Comparison of ENCODE assay signal across 20 cellular contexts in genomic region chr17:17870292-17870691, GRCh38. TPM values are rescaled to one million over a fixed set of nuclear protein-coding genes. Genes with fewer than 3 reads are reported as not detected.
DNase-seq lines count a peak whose midpoint lies in the region; ATAC-seq and TF ChIP-seq lines count a peak whose summit lies in the region.
"Had no signal": no experiment of that assay in that cellular context is flagged by ENCODE, and none has a peak within 500 bp of the region (broad histone marks: within the 10 kb centered on the region; RNA-seq: fewer than 3 reads in every experiment).

No MANE protein-coding gene starts in this region.

- H2AFZ ChIP-seq in Loucy (ENCODE audit: low read length): no peak overlapping the region

- no peaks in the 10 kb centered on the region for H3F3A ChIP-seq in Loucy (ENCODE audit: low read depth)

- no peak for DNase-seq in A673 (ENCODE audit: low spot score)
- peak; percentile 26 for DNase-seq in GM12865 (ENCODE audit: low read depth)
- DNase-seq in esophagus muscularis mucosa (ENCODE audit: extremely low spot score): no peak
- DNase-seq in dermis blood vessel endothelial cell: no peak
- DNase-seq: activated CD4-positive, alpha-beta T cell treated with anti-CD3 and anti-CD28 coated beads, Interleukin-2, amount 50 U/mL, for 1 hour; body of pancreas; COR-L47; MG63; naive thymus-derived CD8-positive, alpha-beta T cell; NCI-H1694 treated with DMSO at 0.1 percent for 48 hours; NCI-H524 treated with DMSO at 0.1 percent for 48 hours; Peyer's patch; SK-N-SH; spleen; testis had no signal

- H3K27ac ChIP-seq in A673 (ENCODE audit: low read depth, low read length, poor library complexity, severe bottlenecking) (no peak overlapping the region), esophagus muscularis mucosa (replicated peaks in 1 of 4) (peak overlapping the region; percentile 15 to 69 (median 48))
- H3K27ac ChIP-seq: body of pancreas, testis had no signal

- no peak overlapping the region for H3K4me2 ChIP-seq in Loucy (ENCODE audit: low read depth, low read length, poor library complexity, severe bottlenecking)
- H3K4me2 ChIP-seq: SK-N-SH had no signal

- H3K36me3 ChIP-seq in A673 (ENCODE audit: insufficient read depth, low read length, poor library complexity, severe bottlenecking) (no peaks in the 10 kb centered on the region), Loucy (ENCODE audit: insufficient read depth, low read length) (no peaks in the 10 kb centered on the region), esophagus muscularis mucosa (peaks cover 0 to 30% (median 22%) of the 10 kb centered on the region in 4 donors)
- H3K36me3 ChIP-seq: MG63 had no signal

- WGBS in esophagus muscularis mucosa: 71% methylated on average over 5 of the region's 5 CpGs

- H3K27me3 ChIP-seq in A673 (replicated peaks; ENCODE audit: insufficient read depth, low read depth, low read length, poor library complexity) (no peaks in the 10 kb centered on the region), Loucy (ENCODE audit: insufficient read depth, low read length, poor library complexity, severe bottlenecking) (no peaks in the 10 kb centered on the region), esophagus muscularis mucosa (no peaks in the 10 kb centered on the region)
- H3K27me3 ChIP-seq: body of pancreas, MG63, Peyer's patch, spleen, testis had no signal

- no peak overlapping the region for H3K4me3 ChIP-seq in A673 (ENCODE audit: low read depth, low read length, poor library complexity, severe bottlenecking)
- H3K4me3 ChIP-seq in GM12865 (ENCODE audit: low read depth, low read length): no peak overlapping the region
- H3K4me3 ChIP-seq in Loucy (ENCODE audit: low read length, poor library complexity, severe bottlenecking): no peak overlapping the region
- H3K4me3 ChIP-seq in esophagus muscularis mucosa: no peak overlapping the region
- H3K4me3 ChIP-seq: body of pancreas, lung, MG63, Peyer's patch, spleen, testis had no signal

- H3K9me3 ChIP-seq in A673 (ENCODE audit: low read depth, low read length, poor library complexity, severe bottlenecking): no peaks in the 10 kb centered on the region
- H3K9me3 ChIP-seq in Loucy (ENCODE audit: insufficient read depth, low read depth, low read length): no peaks in the 10 kb centered on the region
- no peaks in the 10 kb centered on the region for H3K9me3 ChIP-seq in esophagus muscularis mucosa
- H3K9me3 ChIP-seq: body of pancreas, MG63, Peyer's patch, SK-N-SH, spleen, testis had no signal

- TF ChIP-seq CTCF in A673 (conservative IDR thresholded peaks at IDR 0.05; ENCODE audit: low read depth, low read length) (0 out of 2 replicates have a peak, but pooled peaks have one; percentile 20), GM12865 (IDR thresholded peaks at IDR 0.05; ENCODE audit: insufficient read depth, low read depth, low read length, missing control alignments) (peak; percentile 3), Loucy (conservative IDR thresholded peaks at IDR 0.05; ENCODE audit: low read length) (peak; percentile 27; the same call in 1 of the 2 replicates), esophagus muscularis mucosa (IDR thresholded peaks at IDR 0.05) (no peak)

- no peaks in the 10 kb centered on the region for H4K20me1 ChIP-seq in Loucy (ENCODE audit: insufficient read depth, low read length, poor library complexity, severe bottlenecking)

- H3K79me2 ChIP-seq in Loucy (ENCODE audit: insufficient read depth, low read length): no peaks in the 10 kb centered on the region

- TF ChIP-seq EP300 in esophagus muscularis mucosa (IDR thresholded peaks at IDR 0.05): no peak

- no peak overlapping the region for H3K9ac ChIP-seq in Loucy (ENCODE audit: low read depth, low read length, poor library complexity, severe bottlenecking)
- H3K9ac ChIP-seq: SK-N-SH had no signal

- POLR2A ChIA-PET in A673 (lab: Charles Lee; ENCODE audit: low non-redundant PET): no interaction called here

- BruUV-seq in A673 (replicated peaks; lab: Mats Ljungman, UMichigan): no TSS peak

- CTCF ChIA-PET in A673 (lab: Charles Lee): no interaction called here

- ATAC-seq in GM21737 (IDR thresholded peaks at IDR 0.05; ENCODE audit: unreplicated experiment) (no peak), HG02981 (IDR thresholded peaks at IDR 0.05; ENCODE audit: unreplicated experiment) (no peak), HG02973 (IDR thresholded peaks at IDR 0.05; ENCODE audit: unreplicated experiment) (no peak)
- ATAC-seq: body of pancreas; naive thymus-derived CD8-positive, alpha-beta T cell had no signal

- TF ChIP-seq POLR2A in esophagus muscularis mucosa (IDR thresholded peaks at IDR 0.05; ENCODE audit: low read depth): no peak

- intact Hi-C loops in A673 (cut with micrococcal nuclease; ENCODE audit: unreplicated experiment) (no loop called here), esophagus muscularis mucosa (cut with DNase I) (no loop called here)

- no peaks in the 10 kb centered on the region for H3K9me2 ChIP-seq in Loucy (replicated peaks; ENCODE audit: low read depth, low read length)
- H3K9me2 ChIP-seq: SK-N-SH had no signal

- H3K4me1 ChIP-seq in A673 (ENCODE audit: insufficient read depth, low read length, poor library complexity, severe bottlenecking) (peaks cover 22% of the 10 kb centered on the region), Loucy (ENCODE audit: insufficient read depth, low read length, poor library complexity, severe bottlenecking) (peaks cover 4% of the 10 kb centered on the region), esophagus muscularis mucosa (peaks cover 29 to 62% (median 47%) of the 10 kb centered on the region in 4 donors)
- H3K4me1 ChIP-seq: body of pancreas, testis had no signal

RNA-seq across cellular contexts. Expression of gene SREBF1, which starts 33.5 kb away (rescaled TPM):
- total RNA-seq in A673 (2021) (240 and 328 TPM in 2 replicates), esophagus muscularis mucosa (10 to 100 TPM; 28.1 to 62.6 (median 39.7) TPM), dermis blood vessel endothelial cell (28.8 and 71.5 TPM in 2 replicates)

Comparison
In these comparisons a context has a peak if more than half of its experiments do, and no peak if none do; other contexts are left out.
1. CTCF ChIP-seq: peak in A673 (single experiment), GM12865 (single experiment) and Loucy (single experiment); none in esophagus muscularis mucosa (0 of 3).